In the genomic region with DNA sequence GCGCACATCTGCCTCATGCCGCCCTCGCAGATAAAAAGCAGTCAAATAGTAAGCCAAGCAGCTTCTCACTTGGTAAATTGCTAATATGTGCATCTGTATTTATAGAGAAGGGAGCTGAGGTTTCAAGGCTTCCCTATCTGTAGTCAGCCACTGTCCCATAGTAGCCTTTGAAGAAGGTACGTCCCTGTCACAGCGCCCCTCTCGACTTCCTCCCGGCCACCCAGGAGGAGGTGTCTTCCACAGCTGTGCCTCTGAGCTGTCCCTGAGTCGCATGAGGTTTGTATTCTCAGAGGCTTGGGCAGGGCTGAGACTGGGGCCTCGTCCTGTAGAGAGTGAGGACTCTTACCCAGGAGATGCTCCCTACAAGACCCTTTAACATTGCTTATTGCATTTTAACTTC, we compare ENCODE assay signal across 16 cellular contexts. TPM values are rescaled to one million over a fixed set of nuclear protein-coding genes. Genes with fewer than 3 reads are reported as not detected.
A peak's percentile ranks its signal among the peaks of the same experiment; 100 is the strongest.
DNase-seq lines count a peak whose midpoint lies in the region; ATAC-seq and TF ChIP-seq lines count a peak whose summit lies in the region.
"Had no signal": no experiment of that assay in that cellular context is flagged by ENCODE, and none has a peak within 500 bp of the region (broad histone marks: within the 10 kb centered on the region; RNA-seq: fewer than 3 reads in every experiment).

No MANE protein-coding gene starts in this region.

- H3K79me1 ChIP-seq in mesenchymal stem cell (replicated peaks; ENCODE audit: low read length, poor library complexity, severe bottlenecking) = no peaks in the 10 kb centered on the region

- no peak for TF ChIP-seq POLR2A in NB4 (IDR thresholded peaks at IDR 0.05; ENCODE audit: extremely low read depth, insufficient read length)

- H3K36me3 ChIP-seq in mesenchymal stem cell (ENCODE audit: control insufficient read depth in 1 of 2, insufficient read depth in 2 of 2, low read depth in 1 of 2, low read length in 2 of 2) = no peaks in the 10 kb centered on the region

- 77% methylated on average over 9 of the region's 9 CpGs for WGBS in mesenchymal stem cell

- H3K27me3 ChIP-seq in mesenchymal stem cell (ENCODE audit: control insufficient read depth in 1 of 2, insufficient read depth in 1 of 2, low read length in 2 of 2) = peaks cover 0 to 5% of the 10 kb centered on the region in 2 experiments

- no peaks in the 10 kb centered on the region for H3K9me3 ChIP-seq in mesenchymal stem cell (ENCODE audit: control insufficient read depth, low read length)

- no peak overlapping the region for H3K4ac ChIP-seq in mesenchymal stem cell (ENCODE audit: low read depth in 1 of 2, low read length in 2 of 2)

- no peak overlapping the region for H3K14ac ChIP-seq in mesenchymal stem cell (ENCODE audit: low read length in 2 of 2)

- H3K9ac ChIP-seq in mesenchymal stem cell (ENCODE audit: low read length) = peak overlapping the region; percentile 32

- no peak overlapping the region for H4K91ac ChIP-seq in mesenchymal stem cell (ENCODE audit: low read length)

- peak overlapping the region in 1 of 2 experiments; percentile 6 for H3K18ac ChIP-seq in mesenchymal stem cell (ENCODE audit: low read depth in 1 of 2, low read length in 2 of 2)

- no peak overlapping the region for H3K27ac ChIP-seq in mesenchymal stem cell (ENCODE audit: low read length, poor library complexity, severe bottlenecking)

- H2AFZ ChIP-seq in mesenchymal stem cell (ENCODE audit: low read depth, low read length) = no peak overlapping the region

- H2BK5ac ChIP-seq in mesenchymal stem cell (ENCODE audit: low read depth, low read length, poor library complexity, severe bottlenecking) = no peak overlapping the region

- H2BK12ac ChIP-seq in mesenchymal stem cell (ENCODE audit: low read length in 2 of 2) = peak overlapping the region in 1 of 2 experiments; percentile 29

- ATAC-seq in activated naive CD8-positive, alpha-beta T cell treated with anti-CD3 and anti-CD28 coated beads, Interleukin-2, amount 50 U/mL, for 24 hours = peak; percentile 43

- H4K8ac ChIP-seq in mesenchymal stem cell (ENCODE audit: low read length) = no peak overlapping the region

- no peaks in the 10 kb centered on the region for H3K36me3 Mint-ChIP-seq in activated naive CD8-positive, alpha-beta T cell treated with anti-CD3 and anti-CD28 coated beads, Interleukin-2, amount 50 U/mL, for 24 hours (ENCODE audit: low read depth)
- H3K36me3 Mint-ChIP-seq in activated naive CD8-positive, alpha-beta T cell treated with anti-CD3 and anti-CD28 coated beads for 36 hours = no peaks in the 10 kb centered on the region
- H3K36me3 Mint-ChIP-seq in progenitor cell of endocrine pancreas (ENCODE audit: insufficient read depth) = no peaks in the 10 kb centered on the region

- no peaks in the 10 kb centered on the region for H3K27me3 Mint-ChIP-seq in activated naive CD8-positive, alpha-beta T cell treated with anti-CD3 and anti-CD28 coated beads, Interleukin-2, amount 50 U/mL, for 24 hours
- H3K27me3 Mint-ChIP-seq in activated naive CD8-positive, alpha-beta T cell treated with anti-CD3 and anti-CD28 coated beads for 36 hours = no peaks in the 10 kb centered on the region
- no peaks in the 10 kb centered on the region for H3K27me3 Mint-ChIP-seq in progenitor cell of endocrine pancreas

- peaks cover 16% of the 10 kb centered on the region for H3K4me1 ChIP-seq in mesenchymal stem cell (ENCODE audit: control insufficient read depth, insufficient read depth, low read depth, low read length)

- H2AK5ac ChIP-seq in mesenchymal stem cell (ENCODE audit: low read length, severe bottlenecking) = no peak overlapping the region

- H3K4me3 ChIP-seq in NB4 (ENCODE audit: low read depth, low read length) (no peak overlapping the region), mesenchymal stem cell (ENCODE audit: insufficient read depth in 1 of 2, low read depth in 1 of 2, low read length in 2 of 2) (no peak overlapping the region)

- no peak overlapping the region for H2BK120ac ChIP-seq in mesenchymal stem cell (ENCODE audit: low read depth, low read length)

- no peak overlapping the region for H2BK15ac ChIP-seq in mesenchymal stem cell (ENCODE audit: low read depth, poor library complexity, severe bottlenecking)

- H3K27ac Mint-ChIP-seq in activated naive CD8-positive, alpha-beta T cell treated with anti-CD3 and anti-CD28 coated beads, Interleukin-2, amount 50 U/mL, for 24 hours = no peak overlapping the region
- H3K27ac Mint-ChIP-seq in activated naive CD8-positive, alpha-beta T cell treated with anti-CD3 and anti-CD28 coated beads for 36 hours = no peak overlapping the region
- H3K27ac Mint-ChIP-seq in progenitor cell of endocrine pancreas = peak overlapping the region; percentile 62

- no peak overlapping the region for H3K23ac ChIP-seq in mesenchymal stem cell (ENCODE audit: low read length in 2 of 2)

- no peaks in the 10 kb centered on the region for H3K4me1 Mint-ChIP-seq in activated naive CD8-positive, alpha-beta T cell treated with anti-CD3 and anti-CD28 coated beads, Interleukin-2, amount 50 U/mL, for 24 hours
- no peaks in the 10 kb centered on the region for H3K4me1 Mint-ChIP-seq in activated naive CD8-positive, alpha-beta T cell treated with anti-CD3 and anti-CD28 coated beads for 36 hours
- peaks cover 41% of the 10 kb centered on the region for H3K4me1 Mint-ChIP-seq in progenitor cell of endocrine pancreas (ENCODE audit: low read depth)

- no peak overlapping the region for H3K4me3 Mint-ChIP-seq in activated naive CD8-positive, alpha-beta T cell treated with anti-CD3 and anti-CD28 coated beads, Interleukin-2, amount 50 U/mL, for 24 hours
- H3K4me3 Mint-ChIP-seq in activated naive CD8-positive, alpha-beta T cell treated with anti-CD3 and anti-CD28 coated beads for 36 hours = no peak overlapping the region
- H3K4me3 Mint-ChIP-seq in progenitor cell of endocrine pancreas (ENCODE audit: low read depth) = no peak overlapping the region

- TF ChIP-seq CTCF in NB4 (IDR thresholded peaks at IDR 0.05; ENCODE audit: low read depth, low read length) (no peak), progenitor cell of endocrine pancreas (IDR thresholded peaks at IDR 0.05; ENCODE audit: unreplicated experiment) (no peak)

- no peak overlapping the region for H3K4me2 ChIP-seq in mesenchymal stem cell (ENCODE audit: low read length, poor library complexity, severe bottlenecking)

- no peaks in the 10 kb centered on the region for H3K9me3 Mint-ChIP-seq in activated naive CD8-positive, alpha-beta T cell treated with anti-CD3 and anti-CD28 coated beads, Interleukin-2, amount 50 U/mL, for 24 hours
- H3K9me3 Mint-ChIP-seq in activated naive CD8-positive, alpha-beta T cell treated with anti-CD3 and anti-CD28 coated beads for 36 hours = no peaks in the 10 kb centered on the region
- H3K9me3 Mint-ChIP-seq in progenitor cell of endocrine pancreas (ENCODE audit: low read depth) = no peaks in the 10 kb centered on the region

- DNase-seq in activated naive CD8-positive, alpha-beta T cell treated with anti-CD3 and anti-CD28 coated beads, Interleukin-2, amount 50 U/mL, for 24 hours = no peak
- DNase-seq in activated naive CD8-positive, alpha-beta T cell treated with anti-CD3 and anti-CD28 coated beads for 36 hours = no peak
- DNase-seq in NB4 (ENCODE audit: low read depth) (peak; percentile 22), mesenchymal stem cell (no peak), progenitor cell of endocrine pancreas (ENCODE audit: low spot score, unreplicated experiment) (no peak), GM19238 (ENCODE audit: insufficient read length, low spot score) (no peak), DMS114 treated with DMSO at 0.1 percent for 48 hours (lab: John Stamatoyannopoulos, UW; ENCODE audit: unreplicated experiment) (no peak), NCI-H1105 treated with DMSO at 0.1 percent for 48 hours (lab: John Stamatoyannopoulos, UW) (no peak)
- DNase-seq: 8988T, C1 segment of cervical spinal cord, DMS79, Karpas-422, MM.1S, NCI-H2029 treated with DMSO at 0.1 percent for 48 hours, NCI-H510A treated with DMSO at 0.1 percent for 48 hours, SHP77 treated with DMSO at 0.1 percent for 48 hours had no signal

RNA-seq across cellular contexts. Expression of gene SPOCK2, which starts 49.0 kb away (rescaled TPM):
- 100 to 1,000 TPM; 136 to 142 TPM for total RNA-seq in activated naive CD8-positive, alpha-beta T cell treated with anti-CD3 and anti-CD28 coated beads for 36 hours
- polyA plus RNA-seq in mesenchymal stem cell (2013, experiment 1 of 2) = 0.22 TPM
- polyA plus RNA-seq in mesenchymal stem cell (2013, experiment 2 of 2) = 0.30 TPM
- total RNA-seq in progenitor cell of endocrine pancreas = 47.7 and 49.1 TPM in 2 replicates
